Comparison of ENCODE assay signal across 10 cellular contexts in genomic region chr15:58839485-58839884, GRCh38.
DNase-seq lines count a peak whose midpoint lies in the region; ATAC-seq, FAIRE-seq and TF ChIP-seq lines count a peak whose summit lies in the region.
"Had no signal": no experiment of that assay in that cellular context is flagged by ENCODE, and none has a peak within 500 bp of the region (broad histone marks: within the 10 kb centered on the region; RNA-seq: fewer than 3 reads in every experiment).

No MANE protein-coding gene starts in this region.

- intact Hi-C loops in endothelial cell of umbilical vein (cut with micrococcal nuclease), result no loop called here

- H3K27me3 ChIP-seq in endothelial cell of umbilical vein (ENCODE audit: control insufficient read depth in 2 of 2, insufficient read depth in 2 of 2, low read length in 2 of 2), result no peaks in the 10 kb centered on the region

- H3K4me2 ChIP-seq in endothelial cell of umbilical vein (ENCODE audit: insufficient read depth, low read length), result peak overlapping the region; percentile 6

- POLR2A ChIA-PET in endothelial cell of umbilical vein (lab: Charles Lee), result interaction anchor here (0.6 kb wide), 1 partner anchor 43 kb away, joined by 3 read pairs; no protein-coding TSS in a partner anchor

- no peak for ATAC-seq in GM19328 (IDR thresholded peaks at IDR 0.05; ENCODE audit: unreplicated experiment)

- CTCF ChIA-PET in endothelial cell of umbilical vein (lab: Charles Lee), result interaction anchor here (0.6 to 1.4 kb wide), 8 partner anchors 11 to 689 kb away, joined by 3 to 9 read pairs (median 4); no protein-coding TSS in a partner anchor

- no TSS peak for BruUV-seq in endothelial cell of umbilical vein (replicated peaks; lab: Mats Ljungman, UMichigan)

- peak; percentile 9 for DNase-seq in NCI-H226
- DNase-seq in endothelial cell of umbilical vein (ENCODE audit: low read depth, low spot score), result no peak
- no peak for DNase-seq in mesothelial cell of epicardium (ENCODE audit: low spot score in 2 of 2, unreplicated experiment in 2 of 2)
- no peak for DNase-seq in nephron progenitor cell
- DNase-seq in epidermal melanocyte (ENCODE audit: insufficient read length, low spot score), result no peak
- DNase-seq: activated CD8-positive, alpha-beta memory T cell treated with anti-CD3 and anti-CD28 coated beads for 24 hours had no signal

- H3K4me1 ChIP-seq in endothelial cell of umbilical vein (ENCODE audit: control insufficient read depth, extremely low read depth, insufficient read depth, low read length), result peaks cover 8% of the 10 kb centered on the region

- H3K79me2 ChIP-seq in endothelial cell of umbilical vein (ENCODE audit: control insufficient read depth, insufficient read depth, low read length), result no peaks in the 10 kb centered on the region

- no peak overlapping the region for H2AFZ ChIP-seq in endothelial cell of umbilical vein (ENCODE audit: low read depth, low read length)

- H3K9me3 ChIP-seq in endothelial cell of umbilical vein (replicated peaks; ENCODE audit: control insufficient read depth, insufficient read depth, low read length), result no peaks in the 10 kb centered on the region

- H3K4me3 ChIP-seq in endothelial cell of umbilical vein (replicated peaks in 1 of 3; ENCODE audit: insufficient read depth in 1 of 3, low read depth in 1 of 3, low read length in 3 of 3), result no peak overlapping the region

- H3K27ac ChIP-seq in endothelial cell of umbilical vein (ENCODE audit: insufficient read depth, low read depth, low read length), result no peak overlapping the region

- dilution Hi-C loops in endothelial cell of umbilical vein (cut with MboI; ENCODE audit: extremely low pct_ligation_motif_present, low sequenced_read_pairs), result no loop called here

- no peak overlapping the region for H3K9ac ChIP-seq in endothelial cell of umbilical vein (replicated peaks; ENCODE audit: extremely low read depth, insufficient read depth, low read length)

- no peaks in the 10 kb centered on the region for H3K9me3 Mint-ChIP-seq in mesothelial cell of epicardium
- no peaks in the 10 kb centered on the region for H3K9me3 Mint-ChIP-seq in nephron progenitor cell

- H3K27me3 Mint-ChIP-seq in mesothelial cell of epicardium (ENCODE audit: low read depth) (no peaks in the 10 kb centered on the region), nephron progenitor cell (ENCODE audit: low read depth, poor library complexity) (peaks cover 5% of the 10 kb centered on the region)

- peak; percentile 42; the same call in 1 of the 2 replicates for TF ChIP-seq CTCF in GM12874 (IDR thresholded peaks at IDR 0.05; ENCODE audit: insufficient read depth, low read depth, low read length)
- no peak for TF ChIP-seq CTCF in endothelial cell of umbilical vein (IDR thresholded peaks at IDR 0.05; ENCODE audit: extremely low read depth in 1 of 2, insufficient read depth in 1 of 2, low read depth in 1 of 2, low read length in 2 of 2)
- no peak for TF ChIP-seq CTCF in mesothelial cell of epicardium (IDR thresholded peaks at IDR 0.05; ENCODE audit: unreplicated experiment)
- TF ChIP-seq CTCF in nephron progenitor cell (IDR thresholded peaks at IDR 0.05), result no peak

- peaks cover 5% of the 10 kb centered on the region for H4K20me1 ChIP-seq in endothelial cell of umbilical vein (replicated peaks; ENCODE audit: control insufficient read depth, extremely low read depth, insufficient read depth, low read length)

- H3K36me3 Mint-ChIP-seq in mesothelial cell of epicardium, result peaks cover 16% of the 10 kb centered on the region
- H3K36me3 Mint-ChIP-seq in nephron progenitor cell (ENCODE audit: low read depth), result peaks cover 32% of the 10 kb centered on the region

- peaks cover 4% of the 10 kb centered on the region for H3K4me1 Mint-ChIP-seq in mesothelial cell of epicardium
- H3K4me1 Mint-ChIP-seq in nephron progenitor cell, result no peaks in the 10 kb centered on the region

- FAIRE-seq in A204.1 (lab: Jason Lieb, UNC) (peak; percentile 91), endothelial cell of umbilical vein (lab: Jason Lieb, UNC) (no peak)
- FAIRE-seq: endometrium had no signal

- no peaks in the 10 kb centered on the region for H3K9me1 ChIP-seq in endothelial cell of umbilical vein (replicated peaks; ENCODE audit: control insufficient read depth, extremely low read depth, insufficient read depth, low read length)

- no peaks in the 10 kb centered on the region for H3K36me3 ChIP-seq in endothelial cell of umbilical vein (ENCODE audit: control insufficient read depth in 2 of 2, extremely low read depth in 1 of 2, insufficient read depth in 2 of 2, low read length in 2 of 2)

- no peak for TF ChIP-seq POLR2A in endothelial cell of umbilical vein (IDR thresholded peaks at IDR 0.05; ENCODE audit: low read depth, low read length)

- H3K4me3 Mint-ChIP-seq in mesothelial cell of epicardium (no peak overlapping the region), nephron progenitor cell (no peak overlapping the region)

- H3K27ac Mint-ChIP-seq in mesothelial cell of epicardium (no peak overlapping the region), nephron progenitor cell (no peak overlapping the region)

TF ChIP-seq in endothelial cell of umbilical vein, 7 proteins besides CTCF, POLR2A, EP300 and RAD21:
- TF ChIP-seq FOS (IDR thresholded peaks at IDR 0.05; ENCODE audit: borderline replicate concordance, insufficient read depth, low read length) (no peak), GATA2 (IDR thresholded peaks at IDR 0.05; ENCODE audit: insufficient read depth, insufficient read length, low read depth, low read length) (no peak), MAX (IDR thresholded peaks at IDR 0.05; ENCODE audit: insufficient read depth, insufficient read length) (no peak), POLR2AphosphoS5 (IDR thresholded peaks at IDR 0.05; ENCODE audit: insufficient read depth, low read depth, low read length) (no peak), JUN (IDR thresholded peaks at IDR 0.05; ENCODE audit: borderline replicate concordance, insufficient read depth, insufficient read length, low read depth) (no peak), MYC (IDR thresholded peaks at IDR 0.05; ENCODE audit: low read depth, low read length) (no peak), EZH2 (IDR thresholded peaks at IDR 0.05; ENCODE audit: borderline replicate concordance, low read depth, low read length, severe bottlenecking) (no peak)
